10 cellular contexts compared by ENCODE assay signal in genomic region chr11:113690619-113691569, GRCh38. TPM values are rescaled to one million over a fixed set of nuclear protein-coding genes. Genes with fewer than 3 reads are reported as not detected.
A peak's percentile ranks its signal among the peaks of the same experiment; 100 is the strongest.
DNase-seq lines count a peak whose midpoint lies in the region; ATAC-seq, FAIRE-seq and TF ChIP-seq lines count a peak whose summit lies in the region.
"Had no signal": no experiment of that assay in that cellular context is flagged by ENCODE, and none has a peak within 500 bp of the region (broad histone marks: within the 10 kb centered on the region; RNA-seq: fewer than 3 reads in every experiment).

No MANE protein-coding gene starts in this region.

- no peaks in the 10 kb centered on the region for H3K9me2 ChIP-seq in OCI-LY1 (ENCODE audit: low read depth, low read length)

- ATAC-seq in HG02610 (IDR thresholded peaks at IDR 0.05; ENCODE audit: unreplicated experiment), result no peak
- ATAC-seq in GM18870 (IDR thresholded peaks at IDR 0.05; ENCODE audit: unreplicated experiment), result no peak

- peak overlapping the region; percentile 72; the same call in 1 of the 2 replicates for H2AK5ac ChIP-seq in H1 (ENCODE audit: low read depth, low read length)

- H3K23ac ChIP-seq in H1 (ENCODE audit: insufficient read length), result no peak overlapping the region

- peak overlapping the region; percentile 72; the same call in 1 of the 2 replicates for H2BK15ac ChIP-seq in H1 (ENCODE audit: low read length)

- no peaks in the 10 kb centered on the region for H3F3A ChIP-seq in OCI-LY1 (ENCODE audit: insufficient read depth, low read length)

- H2BK5ac ChIP-seq in H1 (ENCODE audit: low read depth, low read length), result no peak overlapping the region

- H3K4me3 ChIP-seq in OCI-LY1 (ENCODE audit: low read depth, low read length, poor library complexity, severe bottlenecking) (no peak overlapping the region), H1 (ENCODE audit: extremely low read depth in 1 of 4, insufficient read depth in 2 of 4, low read depth in 3 of 4, low read length in 4 of 4) (no peak overlapping the region)

- H3K27me3 Mint-ChIP-seq in activated naive CD4-positive, alpha-beta T cell treated with anti-CD3 and anti-CD28 coated beads for 36 hours (ENCODE audit: low read depth), result no peaks in the 10 kb centered on the region
- no peaks in the 10 kb centered on the region for H3K27me3 Mint-ChIP-seq in osteocyte (ENCODE audit: unreplicated experiment)
- H3K27me3 Mint-ChIP-seq: activated naive CD4-positive, alpha-beta T cell treated with anti-CD3 and anti-CD28 coated beads, Interleukin-2, amount 50 U/mL, for 24 hours had no signal

- H4K20me1 ChIP-seq in OCI-LY1 (ENCODE audit: insufficient read depth, low read length), result no peaks in the 10 kb centered on the region
- no peaks in the 10 kb centered on the region for H4K20me1 ChIP-seq in H1 (replicated peaks in 1 of 2; ENCODE audit: control insufficient read depth in 1 of 2, insufficient read depth in 2 of 2, low read length in 2 of 2)

- 0 out of 2 replicates have a peak overlapping the region, but pooled peaks have one; percentile 42 for H2BK12ac ChIP-seq in H1 (ENCODE audit: low read depth, low read length)

- FAIRE-seq in H1 (lab: Jason Lieb, UNC), result peak; percentile 48
- FAIRE-seq: GM18507 had no signal

- no peak overlapping the region for H4K5ac ChIP-seq in H1 (ENCODE audit: insufficient read length, low read depth, low read length)

- no peaks in the 10 kb centered on the region for H3K79me2 ChIP-seq in OCI-LY1 (ENCODE audit: insufficient read depth, low read length)
- H3K79me2 ChIP-seq in H1 (ENCODE audit: control insufficient read depth in 1 of 2, insufficient read depth in 2 of 2, low read length in 2 of 2), result no peaks in the 10 kb centered on the region

- TF ChIP-seq RAD21 in H1 (IDR thresholded peaks at IDR 0.05 in 1 of 2, conservative IDR thresholded peaks at IDR 0.05 in 1 of 2; ENCODE audit: low read depth in 2 of 2, low read length in 2 of 2), result peak; percentile 82 to 86

- H3K23me2 ChIP-seq in H1 (ENCODE audit: low read depth, low read length), result no peaks in the 10 kb centered on the region

- no peak overlapping the region for H4K91ac ChIP-seq in H1 (replicated peaks; ENCODE audit: insufficient read length, low read length)

- H3K36me3 ChIP-seq in OCI-LY1 (ENCODE audit: insufficient read depth, low read length) (no peaks in the 10 kb centered on the region), H1 (ENCODE audit: control insufficient read depth in 2 of 4, insufficient read depth in 4 of 4, low read length in 3 of 4) (no peaks in the 10 kb centered on the region)

- CTCF ChIA-PET in activated naive CD4-positive, alpha-beta T cell treated with anti-CD3 and anti-CD28 coated beads for 36 hours (lab: Charles Lee), result no interaction called here
- CTCF ChIA-PET in H1 (lab: Charles Lee; ENCODE audit: partially characterized antibody), result interaction anchor here (0.7 to 2.4 kb wide), 18 partner anchors 7 to 249 kb away, joined by 3 to 15 read pairs (median 4); no protein-coding TSS in a partner anchor

- no peak overlapping the region for H4K8ac ChIP-seq in H1 (ENCODE audit: extremely low read depth, insufficient read depth, low read length)

- DNase-seq in activated naive CD4-positive, alpha-beta T cell treated with anti-CD3 and anti-CD28 coated beads for 36 hours, result peak; percentile 30
- DNase-seq in activated naive CD4-positive, alpha-beta T cell treated with anti-CD3 and anti-CD28 coated beads, Interleukin-2, amount 50 U/mL, for 16 hours, result no peak
- peak; percentile 17 to 86 for DNase-seq in H1 (ENCODE audit: low read depth in 1 of 2, low spot score in 2 of 2)
- peak; percentile 85 for DNase-seq in osteocyte (ENCODE audit: extremely low spot score, unreplicated experiment)
- DNase-seq in posterior vena cava (ENCODE audit: low spot score), result no peak

- no peaks in the 10 kb centered on the region for H3K27me3 ChIP-seq in OCI-LY1 (ENCODE audit: insufficient read depth, low read length)
- H3K27me3 ChIP-seq in H1 (replicated peaks in 1 of 4; ENCODE audit: control insufficient read depth in 3 of 4, extremely low read depth in 1 of 4, insufficient read depth in 3 of 4, low read length in 3 of 4), result no peaks in the 10 kb centered on the region

- intact Hi-C loops in activated naive CD4-positive, alpha-beta T cell treated with anti-CD3 and anti-CD28 coated beads for 36 hours (cut with micrococcal nuclease), result no loop called here
- intact Hi-C loops in posterior vena cava (cut with DNase I), result no loop called here

- 77% methylated on average over 15 of the region's 15 CpGs; no CpG with 5 or more reads in 1 of the 2 experiments for WGBS in H1 (ENCODE audit: extremely low coverage in 1 of 2, insufficient coverage in 1 of 2, insufficient read length in 1 of 2, insufficient replicate concordance in 2 of 2, low coverage in 1 of 2, low lambda C conversion rate in 2 of 2, missing lambda C conversion rate in 1 of 2), 2 experiments

- H3K4me1 Mint-ChIP-seq in activated naive CD4-positive, alpha-beta T cell treated with anti-CD3 and anti-CD28 coated beads for 36 hours (ENCODE audit: low read depth), result no peaks in the 10 kb centered on the region
- peaks cover 12% of the 10 kb centered on the region for H3K4me1 Mint-ChIP-seq in osteocyte (ENCODE audit: unreplicated experiment)
- H3K4me1 Mint-ChIP-seq: activated naive CD4-positive, alpha-beta T cell treated with anti-CD3 and anti-CD28 coated beads, Interleukin-2, amount 50 U/mL, for 24 hours had no signal

- no peak overlapping the region for H3K14ac ChIP-seq in H1 (ENCODE audit: insufficient read length)

- H3K9me3 ChIP-seq in OCI-LY1 (ENCODE audit: low read length) (no peaks in the 10 kb centered on the region), H1 (ENCODE audit: insufficient read depth in 2 of 2, low read depth in 1 of 2, low read length in 1 of 2) (no peaks in the 10 kb centered on the region)

- H2AFZ ChIP-seq in OCI-LY1 (ENCODE audit: low read length) (no peak overlapping the region), H1 (ENCODE audit: low read length) (no peak overlapping the region)

- peak; percentile 78 for TF ChIP-seq CTCF in OCI-LY1 (IDR thresholded peaks at IDR 0.05; ENCODE audit: low read length)
- peak; percentile 85 to 97 (median 93) for TF ChIP-seq CTCF in H1 (IDR thresholded peaks at IDR 0.05; ENCODE audit: control extremely low read depth in 1 of 3, insufficient read depth in 1 of 3, low read depth in 1 of 3, low read length in 3 of 3)
- peak; percentile 46 for TF ChIP-seq CTCF in osteocyte (IDR thresholded peaks at IDR 0.05)

- no peak overlapping the region for H3K4me3 Mint-ChIP-seq in activated naive CD4-positive, alpha-beta T cell treated with anti-CD3 and anti-CD28 coated beads for 36 hours
- no peak overlapping the region for H3K4me3 Mint-ChIP-seq in osteocyte (ENCODE audit: unreplicated experiment)
- H3K4me3 Mint-ChIP-seq: activated naive CD4-positive, alpha-beta T cell treated with anti-CD3 and anti-CD28 coated beads, Interleukin-2, amount 50 U/mL, for 24 hours had no signal

- no peak overlapping the region for H3K27ac Mint-ChIP-seq in activated naive CD4-positive, alpha-beta T cell treated with anti-CD3 and anti-CD28 coated beads for 36 hours
- H3K27ac Mint-ChIP-seq in osteocyte (ENCODE audit: unreplicated experiment), result no peak overlapping the region
- H3K27ac Mint-ChIP-seq: activated naive CD4-positive, alpha-beta T cell treated with anti-CD3 and anti-CD28 coated beads, Interleukin-2, amount 50 U/mL, for 24 hours had no signal

- peak overlapping the region; percentile 19 for H3K18ac ChIP-seq in H1 (ENCODE audit: extremely low read depth, low read length)

- H3K9ac ChIP-seq in OCI-LY1 (ENCODE audit: low read length) (no peak overlapping the region), H1 (replicated peaks in 1 of 4; ENCODE audit: extremely low read depth in 1 of 4, low read depth in 3 of 4, low read length in 3 of 4) (no peak overlapping the region)

- no peak overlapping the region for H2BK120ac ChIP-seq in H1 (replicated peaks; ENCODE audit: low read depth, low read length)

- no peak overlapping the region for H3K56ac ChIP-seq in H1 (replicated peaks; ENCODE audit: insufficient read length, low read depth, low read length)

- H3K79me1 ChIP-seq in H1 (ENCODE audit: low read depth, low read length), result no peaks in the 10 kb centered on the region

- no peak overlapping the region for H3K4me2 ChIP-seq in OCI-LY1 (ENCODE audit: low read length)
- no peak overlapping the region for H3K4me2 ChIP-seq in H1 (ENCODE audit: insufficient read depth in 1 of 2, low read depth in 2 of 2, low read length in 2 of 2)

- H3K4me1 ChIP-seq in OCI-LY1 (ENCODE audit: insufficient read depth, low read length, severe bottlenecking) (no peaks in the 10 kb centered on the region), H1 (replicated peaks in 1 of 4; ENCODE audit: control insufficient read depth in 3 of 4, insufficient read depth in 4 of 4, low read length in 3 of 4) (no peaks in the 10 kb centered on the region; a peak in 1 of 7 replicates)

- no peak for TF ChIP-seq POLR2A in H1 (IDR thresholded peaks at IDR 0.05; ENCODE audit: control extremely low read depth in 1 of 2, low read depth in 2 of 2, low read length in 2 of 2)

- H3K36me3 Mint-ChIP-seq in activated naive CD4-positive, alpha-beta T cell treated with anti-CD3 and anti-CD28 coated beads for 36 hours (ENCODE audit: low read depth), result peaks cover 1% of the 10 kb centered on the region
- no peaks in the 10 kb centered on the region for H3K36me3 Mint-ChIP-seq in osteocyte (ENCODE audit: unreplicated experiment)

- H3K9me3 Mint-ChIP-seq in activated naive CD4-positive, alpha-beta T cell treated with anti-CD3 and anti-CD28 coated beads for 36 hours, result no peaks in the 10 kb centered on the region
- no peaks in the 10 kb centered on the region for H3K9me3 Mint-ChIP-seq in osteocyte (ENCODE audit: unreplicated experiment)
- H3K9me3 Mint-ChIP-seq: activated naive CD4-positive, alpha-beta T cell treated with anti-CD3 and anti-CD28 coated beads, Interleukin-2, amount 50 U/mL, for 24 hours had no signal

- H2BK20ac ChIP-seq in H1 (ENCODE audit: low read length), result 0 out of 2 replicates have a peak overlapping the region, but pooled peaks have one; percentile 48

- no peak overlapping the region for H3K27ac ChIP-seq in OCI-LY1 (ENCODE audit: low read depth, low read length, poor library complexity, severe bottlenecking)
- no peak overlapping the region for H3K27ac ChIP-seq in H1 (ENCODE audit: low read depth, low read length)

- TF ChIP-seq EP300 in H1 (IDR thresholded peaks at IDR 0.05; ENCODE audit: borderline replicate concordance in 1 of 2, low read depth in 2 of 2, low read length in 2 of 2), result no peak

- POLR2A ChIA-PET in H1 (lab: Charles Lee; ENCODE audit: partially characterized antibody), result no interaction called here

- no peak overlapping the region for H3K4ac ChIP-seq in H1 (replicated peaks; ENCODE audit: insufficient read length, low read depth, low read length)

RNA-seq across cellular contexts. Expression of gene TMPRSS5, which starts 15.2 kb away (rescaled TPM):
- total RNA-seq in activated naive CD4-positive, alpha-beta T cell treated with anti-CD3 and anti-CD28 coated beads for 36 hours, result 1 to 10 TPM; 1.1 to 1.2 TPM
- 0.78 and 1.1 TPM in 2 replicates for total RNA-seq in H1 (2021; fragmentation: NEBNext Ultra II Directional; extraction: Animal tissue kit (Norgen Biotek cat#: 25700))
- polyA plus RNA-seq in H1 (2011; rRNA removed), result 0.53 and 0.54 TPM in 2 replicates
- polyA plus RNA-seq in H1 (2011; cell fraction: cytosol; rRNA removed), result 0.52 TPM
- polyA plus RNA-seq in H1 (2011; cell fraction: nucleus; rRNA removed), result 2.9 TPM
- polyA plus RNA-seq in H1 (2012, experiment 1 of 2), result 0.40 to 0.93 TPM (median 0.75 TPM) in 4 replicates
- polyA plus RNA-seq in H1 (2012, experiment 2 of 2), result not detected
- 0.22 TPM for polyA plus RNA-seq in H1 (2013, experiment 1 of 2)
- 0.13 TPM for polyA plus RNA-seq in H1 (2013, experiment 2 of 2)
- polyA minus RNA-seq in H1 (2011; rRNA and poly(A)+ RNA removed), result 0.73 and 0.83 TPM in 2 replicates
- 4.3 TPM for polyA minus RNA-seq in H1 (2011; cell fraction: cytosol; rRNA and poly(A)+ RNA removed)
- polyA minus RNA-seq in H1 (2011; cell fraction: nucleus; rRNA and poly(A)+ RNA removed), result 1.1 TPM
- total RNA-seq in osteocyte (0.60 and 1.6 TPM in 2 replicates), posterior vena cava (under 1 TPM; 0.51 to 0.76 TPM)

Comparison
In these comparisons a context has a peak if more than half of its experiments do, and no peak if none do; other contexts are left out.
1. DNase-seq: peak in activated naive CD4-positive, alpha-beta T cell treated with anti-CD3 and anti-CD28 coated beads for 36 hours (single experiment), H1 (2 of 2) and osteocyte (single experiment); none in activated naive CD4-positive, alpha-beta T cell treated with anti-CD3 and anti-CD28 coated beads, Interleukin-2, amount 50 U/mL, for 16 hours (single experiment) and posterior vena cava (single experiment).
2. Peak in every context shown above with its lines, with median percentiles within 50 percentile points of each other: CTCF ChIP-seq.